1 cellular context compared by ENCODE assay signal in the genomic region with DNA sequence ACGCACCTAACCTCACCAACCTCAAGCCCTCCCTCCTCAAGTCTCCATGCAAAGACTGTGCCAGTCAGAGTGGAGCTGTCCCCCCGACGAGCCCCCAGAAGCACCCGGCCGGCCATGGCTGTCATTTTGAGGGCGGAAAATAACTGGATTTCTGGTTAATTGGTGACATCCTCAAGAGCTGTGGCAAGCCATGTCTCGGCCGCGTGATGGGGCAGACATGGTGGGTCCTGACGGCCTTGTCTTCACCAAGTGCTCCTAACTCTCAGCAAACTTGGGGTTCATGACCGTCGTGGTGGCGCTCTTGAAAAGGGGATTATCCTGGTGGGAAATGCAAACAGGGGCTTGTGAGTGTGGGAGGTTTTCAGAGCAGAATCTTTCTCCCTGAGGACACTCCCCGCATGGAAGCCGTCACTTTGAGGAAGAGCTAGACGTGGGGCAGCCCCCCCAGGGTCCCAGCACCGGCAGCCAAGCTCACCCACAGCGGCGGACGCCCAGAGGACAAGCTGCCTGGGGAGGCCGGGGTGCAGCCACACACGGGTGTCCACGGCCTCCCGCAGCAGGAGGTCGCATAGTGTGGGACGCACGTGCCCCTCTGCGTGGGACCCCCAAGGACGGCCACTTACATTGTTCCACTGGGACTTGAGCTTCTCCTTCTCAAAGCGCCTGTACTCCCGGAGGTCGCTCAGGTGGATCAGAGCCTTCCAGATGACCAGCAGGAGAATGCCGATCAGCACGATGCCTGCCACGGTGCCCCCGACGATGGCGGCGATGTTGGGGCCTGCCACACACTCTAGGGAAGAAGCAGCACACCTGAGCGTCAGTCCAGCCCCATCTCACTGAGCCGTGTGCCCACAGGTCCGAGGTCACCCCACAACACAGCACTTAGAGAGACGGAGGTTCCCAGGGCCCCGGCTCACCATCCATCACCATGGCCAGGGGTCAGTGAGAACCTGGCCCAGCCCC.
TF ChIP-seq lines count a peak whose summit lies in the region.

No MANE protein-coding gene starts in this region.

TF ChIP-seq in GM12878, 131 proteins besides CTCF, POLR2A, EP300 and RAD21:
- no peak for TF ChIP-seq YY1 (IDR thresholded peaks at IDR 0.05; ENCODE audit: low read depth, low read length)
- TF ChIP-seq NFYA (IDR thresholded peaks at IDR 0.05; ENCODE audit: borderline replicate concordance, low read depth, low read length): no peak
- TF ChIP-seq MTA3 (IDR thresholded peaks at IDR 0.05; ENCODE audit: borderline replicate concordance, low read length): no peak
- TF ChIP-seq CREB1 (IDR thresholded peaks at IDR 0.05; ENCODE audit: low read depth): no peak
- TF ChIP-seq ZNF274 (IDR thresholded peaks at IDR 0.05; ENCODE audit: insufficient read depth, insufficient read length): no peak
- TF ChIP-seq SUPT20H (IDR thresholded peaks at IDR 0.05; ENCODE audit: borderline replicate concordance, control insufficient read depth, low read depth, low read length): no peak
- TF ChIP-seq NFIC (IDR thresholded peaks at IDR 0.05; ENCODE audit: low read depth, low read length): no peak
- TF ChIP-seq TAF1 (IDR thresholded peaks at IDR 0.05; ENCODE audit: borderline replicate concordance, low read depth, low read length): no peak
- no peak for TF ChIP-seq NBN (IDR thresholded peaks at IDR 0.05)
- TF ChIP-seq STAT3 (IDR thresholded peaks at IDR 0.05; ENCODE audit: low read depth, low read length): no peak
- TF ChIP-seq, protein P1, sequence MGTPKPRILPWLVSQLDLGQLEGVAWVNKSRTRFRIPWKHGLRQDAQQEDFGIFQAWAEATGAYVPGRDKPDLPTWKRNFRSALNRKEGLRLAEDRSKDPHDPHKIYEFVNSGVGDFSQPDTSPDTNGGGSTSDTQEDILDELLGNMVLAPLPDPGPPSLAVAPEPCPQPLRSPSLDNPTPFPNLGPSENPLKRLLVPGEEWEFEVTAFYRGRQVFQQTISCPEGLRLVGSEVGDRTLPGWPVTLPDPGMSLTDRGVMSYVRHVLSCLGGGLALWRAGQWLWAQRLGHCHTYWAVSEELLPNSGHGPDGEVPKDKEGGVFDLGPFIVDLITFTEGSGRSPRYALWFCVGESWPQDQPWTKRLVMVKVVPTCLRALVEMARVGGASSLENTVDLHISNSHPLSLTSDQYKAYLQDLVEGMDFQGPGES (IDR thresholded peaks at IDR 0.05): no peak
- no peak for TF ChIP-seq TCF3 (IDR thresholded peaks at IDR 0.05; ENCODE audit: borderline replicate concordance, insufficient read depth, low read depth, low read length)
- TF ChIP-seq MEF2A (IDR thresholded peaks at IDR 0.05; ENCODE audit: insufficient read depth, low read depth, low read length): no peak
- no peak for TF ChIP-seq FOS (IDR thresholded peaks at IDR 0.05; ENCODE audit: borderline replicate concordance, extremely low read depth, insufficient read length)
- no peak for TF ChIP-seq CBX5 (IDR thresholded peaks at IDR 0.05; ENCODE audit: low read depth)
- TF ChIP-seq, protein P2, sequence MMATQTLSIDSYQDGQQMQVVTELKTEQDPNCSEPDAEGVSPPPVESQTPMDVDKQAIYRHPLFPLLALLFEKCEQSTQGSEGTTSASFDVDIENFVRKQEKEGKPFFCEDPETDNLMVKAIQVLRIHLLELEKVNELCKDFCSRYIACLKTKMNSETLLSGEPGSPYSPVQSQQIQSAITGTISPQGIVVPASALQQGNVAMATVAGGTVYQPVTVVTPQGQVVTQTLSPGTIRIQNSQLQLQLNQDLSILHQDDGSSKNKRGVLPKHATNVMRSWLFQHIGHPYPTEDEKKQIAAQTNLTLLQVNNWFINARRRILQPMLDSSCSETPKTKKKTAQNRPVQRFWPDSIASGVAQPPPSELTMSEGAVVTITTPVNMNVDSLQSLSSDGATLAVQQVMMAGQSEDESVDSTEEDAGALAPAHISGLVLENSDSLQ (IDR thresholded peaks at IDR 0.05): no peak
- TF ChIP-seq JUNB (IDR thresholded peaks at IDR 0.05): no peak
